ENCODE assay signal across 11 cellular contexts in the genomic region with DNA sequence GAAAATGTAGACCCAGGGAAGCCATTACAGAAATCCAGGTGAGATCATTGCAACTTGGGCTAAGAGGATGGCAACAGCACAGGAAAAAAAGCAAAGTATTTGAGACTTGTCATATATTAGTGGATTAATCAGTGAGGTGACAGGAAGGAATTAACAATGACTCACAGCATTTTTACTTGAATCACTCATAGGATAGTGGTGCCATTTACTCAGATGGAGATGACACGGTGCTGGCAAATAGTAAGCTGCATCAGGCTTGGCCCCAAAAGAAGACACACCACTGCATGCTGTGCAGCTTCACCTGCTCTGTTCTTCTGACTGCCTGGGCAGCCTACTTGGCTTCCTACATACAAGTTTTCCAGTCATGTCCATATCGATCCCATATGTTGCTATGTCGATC.
DNase-seq lines count a peak whose midpoint lies in the region; ATAC-seq lines count a peak whose summit lies in the region.
"Had no signal": no experiment of that assay in that cellular context is flagged by ENCODE, and none has a peak within 500 bp of the region (broad histone marks: within the 10 kb centered on the region; RNA-seq: fewer than 3 reads in every experiment).

No MANE protein-coding gene starts in this region.

- no peak overlapping the region for H3K4me3 ChIP-seq in mesodermal cell (ENCODE audit: extremely low read depth, insufficient read depth, low read length, poor library complexity, severe bottlenecking)

- no peaks in the 10 kb centered on the region for H3K9me3 Mint-ChIP-seq in activated T-helper 2 cell treated with anti-CD3 and anti-CD28 coated beads, Interferon-gamma antibody, Interleukin-2, Interleukin-4, amounts not matched to agents 10 μg/mL and 5 μg/mL and 100 μg/mL, durations not matched to agents 14 hours and 24 hours and 36 hours
- H3K9me3 Mint-ChIP-seq: dendritic cell treated with granulocyte-macrophage colony-stimulating factor and Interleukin-4, amounts not matched to agents 40 ng/mL and 50 ng/mL, for 4 days; stimulated activated naive CD8-positive, alpha-beta T cell treated with anti-CD3 and anti-CD28 coated beads, Interleukin-15, Interleukin-2, amounts not matched to agents 100 ng/mL and 50 ng/mL, for 24 hours had no signal

- H3K4me1 Mint-ChIP-seq in T-helper 17 cell = peaks cover 15% of the 10 kb centered on the region
- peaks cover 12% of the 10 kb centered on the region for H3K4me1 Mint-ChIP-seq in activated T-helper 2 cell treated with anti-CD3 and anti-CD28 coated beads, Interferon-gamma antibody, Interleukin-2, Interleukin-4, amounts not matched to agents 10 μg/mL and 5 μg/mL and 100 μg/mL, durations not matched to agents 14 hours and 24 hours and 36 hours (ENCODE audit: low read depth)

- H3K27ac Mint-ChIP-seq in T-helper 17 cell = no peak overlapping the region
- H3K27ac Mint-ChIP-seq in activated T-helper 2 cell treated with anti-CD3 and anti-CD28 coated beads, Interferon-gamma antibody, Interleukin-2, Interleukin-4, amounts not matched to agents 10 μg/mL and 5 μg/mL and 100 μg/mL, durations not matched to agents 14 hours and 24 hours and 36 hours = no peak overlapping the region
- H3K27ac Mint-ChIP-seq: dendritic cell treated with granulocyte-macrophage colony-stimulating factor and Interleukin-4, amounts not matched to agents 40 ng/mL and 50 ng/mL, for 4 days; stimulated activated naive CD8-positive, alpha-beta T cell treated with anti-CD3 and anti-CD28 coated beads, Interleukin-15, Interleukin-2, amounts not matched to agents 100 ng/mL and 50 ng/mL, for 24 hours had no signal

- intact Hi-C loops in activated T-helper 2 cell treated with anti-CD3 and anti-CD28 coated beads, Interferon-gamma antibody, Interleukin-2, Interleukin-4, amounts not matched to agents 10 μg/mL and 5 μg/mL and 100 μg/mL, durations not matched to agents 14 hours and 24 hours and 36 hours (cut with micrococcal nuclease) = no loop called here

- no peaks in the 10 kb centered on the region for H3K9me3 ChIP-seq in mesodermal cell (ENCODE audit: control insufficient read depth, low read length)
- no peaks in the 10 kb centered on the region for H3K9me3 ChIP-seq in T-helper 17 cell (ENCODE audit: control insufficient read depth, low read length, poor library complexity, severe bottlenecking)

- H3K36me3 ChIP-seq in mesodermal cell (ENCODE audit: control insufficient read depth, insufficient read depth, low read length) = peaks cover 7% of the 10 kb centered on the region

- H3K27me3 Mint-ChIP-seq in T-helper 17 cell = no peaks in the 10 kb centered on the region
- no peaks in the 10 kb centered on the region for H3K27me3 Mint-ChIP-seq in activated T-helper 2 cell treated with anti-CD3 and anti-CD28 coated beads, Interferon-gamma antibody, Interleukin-2, Interleukin-4, amounts not matched to agents 10 μg/mL and 5 μg/mL and 100 μg/mL, durations not matched to agents 14 hours and 24 hours and 36 hours (ENCODE audit: low read depth)
- H3K27me3 Mint-ChIP-seq: dendritic cell treated with granulocyte-macrophage colony-stimulating factor and Interleukin-4, amounts not matched to agents 40 ng/mL and 50 ng/mL, for 4 days; stimulated activated naive CD8-positive, alpha-beta T cell treated with anti-CD3 and anti-CD28 coated beads, Interleukin-15, Interleukin-2, amounts not matched to agents 100 ng/mL and 50 ng/mL, for 24 hours had no signal

- H3K36me3 Mint-ChIP-seq in T-helper 17 cell (ENCODE audit: low read depth) = no peaks in the 10 kb centered on the region
- peaks cover 14% of the 10 kb centered on the region for H3K36me3 Mint-ChIP-seq in activated T-helper 2 cell treated with anti-CD3 and anti-CD28 coated beads, Interferon-gamma antibody, Interleukin-2, Interleukin-4, amounts not matched to agents 10 μg/mL and 5 μg/mL and 100 μg/mL, durations not matched to agents 14 hours and 24 hours and 36 hours (ENCODE audit: low read depth)

- H3K27ac ChIP-seq in mesodermal cell (ENCODE audit: low read depth, low read length, severe bottlenecking) = peak overlapping the region; percentile 12
- H3K27ac ChIP-seq: HL-60 had no signal

- ATAC-seq in HG02870 (IDR thresholded peaks at IDR 0.05; ENCODE audit: unreplicated experiment) (peak; percentile 52), T-helper 17 cell (no peak), HG03196 (IDR thresholded peaks at IDR 0.05; ENCODE audit: unreplicated experiment) (no peak)

- peaks cover 6% of the 10 kb centered on the region for H3K4me1 ChIP-seq in mesodermal cell (ENCODE audit: control insufficient read depth, insufficient read depth, low read length, poor library complexity, severe bottlenecking)

- DNase-seq in DMS53 (lab: John Stamatoyannopoulos, UW) = peak; percentile 72
- DNase-seq in activated T-cell treated with anti-CD3 and anti-CD28 coated beads, Interleukin-2, amount 50 U/mL, for 48 hours = peak; percentile 23 to 24
- DNase-seq in occipital lobe (lab: John Stamatoyannopoulos, UW) = no peak
- no peak for DNase-seq in T-helper 17 cell
- no peak for DNase-seq in activated T-helper 2 cell treated with anti-CD3 and anti-CD28 coated beads, Interferon-gamma antibody, Interleukin-2, Interleukin-4, amounts not matched to agents 10 μg/mL and 5 μg/mL and 100 μg/mL, durations not matched to agents 14 hours and 24 hours and 36 hours (ENCODE audit: low spot score)

- 93 to 100% methylated on average over 1 to 3 of the region's 3 CpGs for WGBS in mesodermal cell (ENCODE audit: insufficient coverage in 2 of 2), 2 experiments

- no peak overlapping the region for H3K4me3 Mint-ChIP-seq in T-helper 17 cell
- H3K4me3 Mint-ChIP-seq in activated T-helper 2 cell treated with anti-CD3 and anti-CD28 coated beads, Interferon-gamma antibody, Interleukin-2, Interleukin-4, amounts not matched to agents 10 μg/mL and 5 μg/mL and 100 μg/mL, durations not matched to agents 14 hours and 24 hours and 36 hours (ENCODE audit: low read depth) = no peak overlapping the region
- H3K4me3 Mint-ChIP-seq: dendritic cell treated with granulocyte-macrophage colony-stimulating factor and Interleukin-4, amounts not matched to agents 40 ng/mL and 50 ng/mL, for 4 days; stimulated activated naive CD8-positive, alpha-beta T cell treated with anti-CD3 and anti-CD28 coated beads, Interleukin-15, Interleukin-2, amounts not matched to agents 100 ng/mL and 50 ng/mL, for 24 hours had no signal

Comparison
In these comparisons a context has a peak if more than half of its experiments do, and no peak if none do; other contexts are left out.
1. DNase-seq: peak in DMS53 (single experiment) and activated T-cell treated with anti-CD3 and anti-CD28 coated beads, Interleukin-2, amount 50 U/mL, for 48 hours (2 of 2); none in occipital lobe (single experiment), T-helper 17 cell (0 of 3) and activated T-helper 2 cell treated with anti-CD3 and anti-CD28 coated beads, Interferon-gamma antibody, Interleukin-2, Interleukin-4, amounts not matched to agents 10 μg/mL and 5 μg/mL and 100 μg/mL, durations not matched to agents 14 hours and 24 hours and 36 hours (single experiment).